Comparison of ENCODE assay signal across 13 cellular contexts in the genomic region with DNA sequence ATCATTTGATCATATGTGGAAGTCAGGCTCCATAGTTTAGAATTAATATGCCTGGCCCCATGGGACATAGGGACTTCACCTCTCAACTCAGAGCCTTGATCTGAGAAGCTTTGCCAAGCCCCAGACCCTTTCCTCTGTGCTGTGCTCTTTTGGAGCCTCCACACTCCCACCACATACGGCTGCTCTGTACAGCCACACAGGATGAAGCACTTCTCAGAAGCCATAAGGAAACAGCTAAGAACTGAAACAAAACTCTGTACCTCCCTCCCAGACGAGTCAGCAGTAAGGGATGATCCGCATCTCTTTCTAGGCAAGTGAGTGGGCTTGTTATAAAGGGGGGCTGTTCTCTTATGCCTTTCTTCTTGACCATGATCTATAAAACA.
DNase-seq lines count a peak whose midpoint lies in the region; ATAC-seq and TF ChIP-seq lines count a peak whose summit lies in the region.
"Had no signal": no experiment of that assay in that cellular context is flagged by ENCODE, and none has a peak within 500 bp of the region (broad histone marks: within the 10 kb centered on the region; RNA-seq: fewer than 3 reads in every experiment).

No MANE protein-coding gene starts in this region.

- no peaks in the 10 kb centered on the region for H3K36me3 ChIP-seq in gastrocnemius medialis
- H3K36me3 ChIP-seq: colonic mucosa, vagina had no signal

- H3K4me1 ChIP-seq in gastrocnemius medialis: peaks cover 69 to 87% of the 10 kb centered on the region in 2 donors
- H3K4me1 ChIP-seq: colonic mucosa had no signal

- in situ Hi-C loops in gastrocnemius medialis (cut with MboI; ENCODE audit: low sequenced_read_pairs in 4 of 4): no loop called here

- peak overlapping the region; percentile 67 to 84 (median 81) for H3K27ac ChIP-seq in gastrocnemius medialis
- H3K27ac ChIP-seq: colonic mucosa, vagina had no signal

- no peak overlapping the region for H3K4me3 Mint-ChIP-seq in activated T-cell treated with anti-CD3 and anti-CD28 coated beads, Interleukin-2, amount 50 U/mL, for 4 hours
- peak overlapping the region; percentile 63 for H3K4me3 Mint-ChIP-seq in activated naive CD8-positive, alpha-beta T cell treated with anti-CD3 and anti-CD28 coated beads, Interleukin-2, amount 10 ng/mL, durations not matched to agents 7 days and 5 days

- no peak overlapping the region for H3K4me3 ChIP-seq in gastrocnemius medialis
- H3K4me3 ChIP-seq: colonic mucosa, vagina had no signal

- peaks cover 28% of the 10 kb centered on the region for H3K36me3 Mint-ChIP-seq in activated T-cell treated with anti-CD3 and anti-CD28 coated beads, Interleukin-2, amount 50 U/mL, for 4 hours (ENCODE audit: insufficient read depth)
- peaks cover 80% of the 10 kb centered on the region for H3K36me3 Mint-ChIP-seq in activated naive CD8-positive, alpha-beta T cell treated with anti-CD3 and anti-CD28 coated beads, Interleukin-2, amount 10 ng/mL, durations not matched to agents 7 days and 5 days

- no peak for DNase-seq in activated T-cell treated with anti-CD3 and anti-CD28 coated beads, Interleukin-2, amount 50 U/mL, for 4 hours
- no peak for DNase-seq in activated T-cell treated with anti-CD3 and anti-CD28 coated beads, Interleukin-2, amount 50 U/mL, for 1 hour
- DNase-seq in activated naive CD8-positive, alpha-beta T cell treated with anti-CD3 and anti-CD28 coated beads, Interleukin-2, amount 10 ng/mL, durations not matched to agents 7 days and 5 days: no peak
- DNase-seq in gastrocnemius medialis: no peak
- no peak for DNase-seq in AG20443 (ENCODE audit: low spot score)
- DNase-seq in NK-92 (lab: John Stamatoyannopoulos, UW; ENCODE audit: unreplicated experiment): no peak
- DNase-seq in A172 (ENCODE audit: low spot score): no peak
- DNase-seq: activated CD8-positive, alpha-beta memory T cell treated with anti-CD3 and anti-CD28 coated beads, Interleukin-2, amount 50 U/mL, for 4 hours; colonic mucosa; NCI-H774; posterior cingulate gyrus had no signal

- TF ChIP-seq CTCF in gastrocnemius medialis (IDR thresholded peaks at IDR 0.05 in 4 of 5, conservative IDR thresholded peaks at IDR 0.05 in 1 of 5): no peak

- H3K27ac Mint-ChIP-seq in activated naive CD8-positive, alpha-beta T cell treated with anti-CD3 and anti-CD28 coated beads, Interleukin-2, amount 10 ng/mL, durations not matched to agents 7 days and 5 days: peak overlapping the region; percentile 84

- intact Hi-C loops in gastrocnemius medialis (cut with DNase I; ENCODE audit: low total_unique reads): no loop called here

- H3K27me3 Mint-ChIP-seq in activated T-cell treated with anti-CD3 and anti-CD28 coated beads, Interleukin-2, amount 50 U/mL, for 4 hours (ENCODE audit: low read depth): no peaks in the 10 kb centered on the region
- no peaks in the 10 kb centered on the region for H3K27me3 Mint-ChIP-seq in activated naive CD8-positive, alpha-beta T cell treated with anti-CD3 and anti-CD28 coated beads, Interleukin-2, amount 10 ng/mL, durations not matched to agents 7 days and 5 days

- no peaks in the 10 kb centered on the region for H3K27me3 ChIP-seq in gastrocnemius medialis
- H3K27me3 ChIP-seq: colonic mucosa, vagina had no signal

- H3K9me3 ChIP-seq in gastrocnemius medialis: no peaks in the 10 kb centered on the region
- H3K9me3 ChIP-seq: colonic mucosa, vagina had no signal

- peak; percentile 62 to 73 for ATAC-seq in activated T-cell treated with anti-CD3 and anti-CD28 coated beads, Interleukin-2, amount 50 U/mL, for 4 hours
- peak; percentile 19 for ATAC-seq in HG03159 (IDR thresholded peaks at IDR 0.05; ENCODE audit: unreplicated experiment)
- peak; percentile 87 for ATAC-seq in activated naive CD8-positive, alpha-beta T cell treated with anti-CD3 and anti-CD28 coated beads, Interleukin-2, amount 10 ng/mL, durations not matched to agents 7 days and 5 days (ENCODE audit: low read depth)
- ATAC-seq in gastrocnemius medialis: no peak

- H3K4me1 Mint-ChIP-seq in activated T-cell treated with anti-CD3 and anti-CD28 coated beads, Interleukin-2, amount 50 U/mL, for 4 hours (ENCODE audit: low read depth): peaks cover 86% of the 10 kb centered on the region
- H3K4me1 Mint-ChIP-seq in activated naive CD8-positive, alpha-beta T cell treated with anti-CD3 and anti-CD28 coated beads, Interleukin-2, amount 10 ng/mL, durations not matched to agents 7 days and 5 days: peaks cover 72% of the 10 kb centered on the region

- TF ChIP-seq POLR2A in gastrocnemius medialis (IDR thresholded peaks at IDR 0.05): no peak

- H3K9me3 Mint-ChIP-seq in activated T-cell treated with anti-CD3 and anti-CD28 coated beads, Interleukin-2, amount 50 U/mL, for 4 hours: no peaks in the 10 kb centered on the region
- peaks cover 10% of the 10 kb centered on the region for H3K9me3 Mint-ChIP-seq in activated naive CD8-positive, alpha-beta T cell treated with anti-CD3 and anti-CD28 coated beads, Interleukin-2, amount 10 ng/mL, durations not matched to agents 7 days and 5 days

- POLR2A ChIA-PET in activated naive CD8-positive, alpha-beta T cell treated with anti-CD3 and anti-CD28 coated beads, Interleukin-2, amount 10 ng/mL, durations not matched to agents 7 days and 5 days (lab: Charles Lee): interaction anchor here (0.6 to 1.3 kb wide), 6 partner anchors 9 to 119 kb away, joined by 3 read pairs; no protein-coding TSS in a partner anchor

Comparison
In these comparisons a context has a peak if more than half of its experiments do, and no peak if none do; other contexts are left out.
1. ATAC-seq: peak in activated T-cell treated with anti-CD3 and anti-CD28 coated beads, Interleukin-2, amount 50 U/mL, for 4 hours (2 of 2), HG03159 (single experiment) and activated naive CD8-positive, alpha-beta T cell treated with anti-CD3 and anti-CD28 coated beads, Interleukin-2, amount 10 ng/mL, durations not matched to agents 7 days and 5 days (single experiment); none in gastrocnemius medialis (0 of 2).